ENCODE assay signal across 10 cellular contexts in genomic region chr6:139943391-139943790, GRCh38.
DNase-seq lines count a peak whose midpoint lies in the region; ATAC-seq and FAIRE-seq lines count a peak whose summit lies in the region.
"Had no signal": no experiment of that assay in that cellular context is flagged by ENCODE, and none has a peak within 500 bp of the region (broad histone marks: within the 10 kb centered on the region; RNA-seq: fewer than 3 reads in every experiment).

No MANE protein-coding gene starts in this region.

- H3K79me2 ChIP-seq in mesendoderm (ENCODE audit: control insufficient read depth, insufficient read depth, low read length), result no peaks in the 10 kb centered on the region

- no peaks in the 10 kb centered on the region for H3K9me3 ChIP-seq in adipocyte (ENCODE audit: control insufficient read depth, low read length)

- intact Hi-C loops in Right ventricle myocardium inferior (cut with DNase I) (no loop called here), cardiac septum (cut with DNase I) (no loop called here)

- H3K4me2 ChIP-seq in mesendoderm (ENCODE audit: low read length), result no peak overlapping the region

- no peak overlapping the region for H3K4ac ChIP-seq in mesendoderm (ENCODE audit: low read depth, low read length)

- H4K8ac ChIP-seq in mesendoderm (ENCODE audit: low read depth, low read length), result no peak overlapping the region

- H2BK5ac ChIP-seq in mesendoderm (ENCODE audit: low read length), result no peak overlapping the region

- H2BK120ac ChIP-seq in mesendoderm (ENCODE audit: low read depth, low read length), result no peak overlapping the region

- H3K9ac ChIP-seq in adipocyte (ENCODE audit: low read length) (peak overlapping the region; percentile 47), mesendoderm (ENCODE audit: low read length) (no peak overlapping the region)

- no peak for FAIRE-seq in urothelium cell line (lab: Jason Lieb, UNC)

- H3K4me1 ChIP-seq in adipocyte (ENCODE audit: control insufficient read depth, insufficient read depth, low read length) (peaks cover 39% of the 10 kb centered on the region), mesendoderm (ENCODE audit: control insufficient read depth, low read depth, low read length) (peaks cover 9% of the 10 kb centered on the region)

- ATAC-seq in Right ventricle myocardium inferior (peak; percentile 62), GM21360 (IDR thresholded peaks at IDR 0.05; ENCODE audit: unreplicated experiment) (no peak)

- DNase-seq in Right ventricle myocardium inferior (ENCODE audit: missing footprints) (no peak), cardiac septum (ENCODE audit: low spot score) (no peak), adipocyte (ENCODE audit: low read depth) (peak; percentile 81), hepatic stellate cell (ENCODE audit: low spot score) (peak; percentile 62), urothelium cell line (ENCODE audit: low spot score) (peak; percentile 65), mesendoderm (no peak), germinal center (ENCODE audit: low spot score) (no peak)
- DNase-seq: right cardiac atrium had no signal

- no peak overlapping the region for H2AK5ac ChIP-seq in mesendoderm (ENCODE audit: low read length)

- H3K4me3 ChIP-seq in adipocyte (ENCODE audit: low read length) (no peak overlapping the region), mesendoderm (ENCODE audit: low read length) (no peak overlapping the region)

- H3K36me3 ChIP-seq in adipocyte (ENCODE audit: control insufficient read depth, insufficient read depth, low read length, severe bottlenecking) (no peaks in the 10 kb centered on the region), mesendoderm (ENCODE audit: control insufficient read depth, insufficient read depth, low read length) (no peaks in the 10 kb centered on the region)

- no peak overlapping the region for H2BK15ac ChIP-seq in mesendoderm (replicated peaks; ENCODE audit: low read depth)

- no peak overlapping the region for H3K56ac ChIP-seq in mesendoderm (ENCODE audit: low read length)

- H3K27me3 ChIP-seq in adipocyte (replicated peaks; ENCODE audit: control insufficient read depth, insufficient read depth, low read length) (no peaks in the 10 kb centered on the region), mesendoderm (ENCODE audit: insufficient read depth, low read length, poor library complexity) (no peaks in the 10 kb centered on the region)

- no peak overlapping the region for H4K5ac ChIP-seq in mesendoderm (ENCODE audit: low read length)

- H3K79me1 ChIP-seq in mesendoderm (ENCODE audit: low read length), result no peaks in the 10 kb centered on the region

- no peak overlapping the region for H3K27ac ChIP-seq in mesendoderm (ENCODE audit: low read depth, low read length)
- H3K27ac ChIP-seq: C4-2B had no signal

- H3K18ac ChIP-seq in mesendoderm (ENCODE audit: low read length), result no peak overlapping the region

- H3K23ac ChIP-seq in mesendoderm (ENCODE audit: low read length), result no peak overlapping the region

Comparison
In these comparisons a context has a peak if more than half of its experiments do, and no peak if none do; other contexts are left out.
1. DNase-seq: peak in adipocyte (single experiment), hepatic stellate cell (single experiment) and urothelium cell line (single experiment); none in Right ventricle myocardium inferior (single experiment), cardiac septum (single experiment), mesendoderm (single experiment) and germinal center (single experiment).